ENCODE assay signal across 26 cellular contexts in genomic region chr21:18354947-18355346, GRCh38.
"Had no signal": no experiment of that assay in that cellular context is flagged by ENCODE, and none has a peak within 500 bp of the region (broad histone marks: within the 10 kb centered on the region; RNA-seq: fewer than 3 reads in every experiment).

No MANE protein-coding gene starts in this region.

- DNase-seq: colonic mucosa; effector CD8-positive, alpha-beta T cell; heart left ventricle; kidney; left lung; mesenchymal stem cell; midbrain; naive thymus-derived CD8-positive, alpha-beta T cell; nephron progenitor cell; nucleus accumbens; stimulated activated CD4-positive, alpha-beta T cell treated with anti-CD3 and anti-CD28 coated beads, Interleukin-2, amount 100 ng/mL, for 24 hours; stimulated activated CD4-positive, alpha-beta T cell treated with anti-CD3 and anti-CD28 coated beads, Interleukin-4, amount 100 ng/mL, for 24 hours; stimulated activated naive CD4-positive, alpha-beta T cell treated with Interleukin-2 at 50 U/mL for 16 hours; stomach; testis; tibial artery; upper lobe of left lung; uterus had no signal

- H3K4me3 ChIP-seq: colonic mucosa, esophagus muscularis mucosa, gastroesophageal sphincter, heart left ventricle, hepatocyte, left lung, prostate gland, right atrium auricular region, stomach, testis, tibial artery, upper lobe of left lung, uterus had no signal

- ATAC-seq: gastroesophageal sphincter; heart left ventricle; left lung; sciatic nerve; stimulated activated effector memory CD8-positive, alpha-beta T cell treated with anti-CD3 and anti-CD28 coated beads, Interleukin-12 subunit alpha, Interleukin-12 subunit beta, amount 100 ng/mL, for 72 hours had no signal

- FAIRE-seq: endothelial cell of umbilical vein, kidney had no signal
